Comparison of ENCODE assay signal across 13 cellular contexts in genomic region chr3:15430624-15431023, GRCh38.
"Had no signal": no experiment of that assay in that cellular context is flagged by ENCODE, and none has a peak within 500 bp of the region (broad histone marks: within the 10 kb centered on the region; RNA-seq: fewer than 3 reads in every experiment).

No MANE protein-coding gene starts in this region.

- H3K27ac ChIP-seq: adrenal gland, neutrophil, skin epidermis had no signal

- DNase-seq: activated CD8-positive, alpha-beta memory T cell treated with anti-CD3 and anti-CD28 coated beads for 24 hours; activated naive CD4-positive, alpha-beta T cell; central memory CD4-positive, alpha-beta T cell; cortex of kidney; effector CD8-positive, alpha-beta T cell; heart right ventricle; left ventricle myocardium superior; retina; stimulated activated CD4-positive, alpha-beta T cell treated with anti-CD3 and anti-CD28 coated beads, Interleukin-4, amount 100 ng/mL, for 4 hours; T-helper 9 cell had no signal
